ENCODE assay signal across 25 cellular contexts in genomic region chr20:25744261-25744660, GRCh38.
"Had no signal": no experiment of that assay in that cellular context is flagged by ENCODE, and none has a peak within 500 bp of the region (broad histone marks: within the 10 kb centered on the region; RNA-seq: fewer than 3 reads in every experiment).

No MANE protein-coding gene starts in this region.

- H3K4me1 Mint-ChIP-seq: brain, WTC11 had no signal

- H3K4me3 Mint-ChIP-seq: activated CD4-positive, alpha-beta memory T cell treated with anti-CD3 and anti-CD28 coated beads for 36 hours; activated naive CD4-positive, alpha-beta T cell treated with anti-CD3 and anti-CD28 coated beads for 36 hours; activated naive CD8-positive, alpha-beta T cell; activated T-helper 17 cell treated with anti-CD3 and anti-CD28 coated beads, Interleukin-2, amount 50 U/mL, for 72 hours; brain; T-helper 17 cell; WTC11 had no signal

- H3K27me3 Mint-ChIP-seq: activated CD4-positive, alpha-beta memory T cell treated with anti-CD3 and anti-CD28 coated beads for 36 hours; activated naive CD8-positive, alpha-beta T cell; activated T-helper 17 cell treated with anti-CD3 and anti-CD28 coated beads, Interleukin-2, amount 50 U/mL, for 72 hours; T-helper 17 cell had no signal

- H3K36me3 Mint-ChIP-seq: activated CD4-positive, alpha-beta memory T cell treated with anti-CD3 and anti-CD28 coated beads for 36 hours; activated naive CD8-positive, alpha-beta T cell; WTC11 had no signal

- H3K27ac ChIP-seq: Peyer's patch, RWPE1, SJSA1 had no signal

- H3K9me3 Mint-ChIP-seq: activated CD4-positive, alpha-beta memory T cell treated with anti-CD3 and anti-CD28 coated beads for 36 hours; activated naive CD4-positive, alpha-beta T cell treated with anti-CD3 and anti-CD28 coated beads for 36 hours; WTC11 had no signal

- DNase-seq: activated CD4-positive, alpha-beta memory T cell treated with anti-CD3 and anti-CD28 coated beads for 36 hours; activated CD4-positive, alpha-beta T cell treated with anti-CD3 and anti-CD28 coated beads for 48 hours; activated CD4-positive, CD25-positive, alpha-beta regulatory T cell treated with anti-CD3 and anti-CD28 coated beads, Interleukin-2, amount 50 U/mL, for 72 hours; activated CD8-positive, alpha-beta memory T cell treated with anti-CD3 and anti-CD28 coated beads for 24 hours; activated gamma-delta T cell; activated naive CD4-positive, alpha-beta T cell treated with anti-CD3 and anti-CD28 coated beads for 36 hours; activated T-cell treated with anti-CD3 and anti-CD28 coated beads, Interleukin-2, amount 50 U/mL, for 48 hours; Kasumi-1; NCI-H1105 treated with DMSO at 0.1 percent for 48 hours; NCI-H1436 treated with DMSO at 0.1 percent for 48 hours; NCI-H187; NCI-H2081; NCI-H510A treated with DMSO at 0.1 percent for 48 hours; NCI-H69; NK-92 treated with Interleukin-12 subunit alpha and Interleukin-12 subunit beta, amount 100 ng/mL, for 24 hours; Peyer's patch; Right ventricle myocardium superior; T-helper 17 cell; T-helper 9 cell had no signal

- H3K27ac Mint-ChIP-seq: activated CD4-positive, alpha-beta memory T cell treated with anti-CD3 and anti-CD28 coated beads for 36 hours; activated naive CD4-positive, alpha-beta T cell treated with anti-CD3 and anti-CD28 coated beads for 36 hours; activated naive CD8-positive, alpha-beta T cell; activated T-helper 17 cell treated with anti-CD3 and anti-CD28 coated beads, Interleukin-2, amount 50 U/mL, for 72 hours; brain; T-helper 17 cell; WTC11 had no signal
